ENCODE assay signal across 11 cellular contexts in genomic region chr4:113675731-113676707, GRCh38.
A peak's percentile ranks its signal among the peaks of the same experiment; 100 is the strongest.
DNase-seq lines count a peak whose midpoint lies in the region; ATAC-seq and TF ChIP-seq lines count a peak whose summit lies in the region.
"Had no signal": no experiment of that assay in that cellular context is flagged by ENCODE, and none has a peak within 500 bp of the region (broad histone marks: within the 10 kb centered on the region; RNA-seq: fewer than 3 reads in every experiment).

No MANE protein-coding gene starts in this region.

- no peak overlapping the region for H2AK5ac ChIP-seq in neuronal stem cell (ENCODE audit: low read depth, low read length)

- H2BK15ac ChIP-seq in neuronal stem cell (ENCODE audit: low read length), result no peak overlapping the region

- no peak for ATAC-seq in activated CD4-positive, alpha-beta T cell treated with anti-CD3 and anti-CD28 coated beads for 36 hours
- ATAC-seq in stimulated activated memory B cell treated with anti-CD40 and anti-IgM and Interleukin-4, amounts not matched to agents 10 μg/mL and 1 μg/mL and 100 μg/mL, for 72 hours, result no peak
- ATAC-seq in HG02970 (IDR thresholded peaks at IDR 0.05; ENCODE audit: low FRiP score, unreplicated experiment) (no peak), HG02884 (IDR thresholded peaks at IDR 0.05; ENCODE audit: unreplicated experiment) (no peak)

- H2BK12ac ChIP-seq in neuronal stem cell (ENCODE audit: low read length), result no peak overlapping the region

- no CpG with 5 or more reads among the region's 2 CpGs for WGBS in neuronal stem cell (ENCODE audit: extremely low coverage in 2 of 2, insufficient read length in 2 of 2, insufficient replicate concordance in 1 of 2), 2 donors

- H4K20me1 ChIP-seq in fibroblast of lung (ENCODE audit: control insufficient read depth, extremely low read depth, insufficient read depth, low read length), result no peaks in the 10 kb centered on the region

- no peak overlapping the region for H4K91ac ChIP-seq in neuronal stem cell (ENCODE audit: low read depth, low read length, poor library complexity)

- no peak for TF ChIP-seq CTCF in fibroblast of lung (conservative IDR thresholded peaks at IDR 0.05 in 1 of 2, IDR thresholded peaks at IDR 0.05 in 1 of 2; ENCODE audit: low read depth in 1 of 2, low read length in 2 of 2)

- peaks cover 4% of the 10 kb centered on the region for H3K9me3 Mint-ChIP-seq in activated CD4-positive, alpha-beta T cell treated with anti-CD3 and anti-CD28 coated beads for 36 hours (ENCODE audit: low read depth)
- no peaks in the 10 kb centered on the region for H3K9me3 Mint-ChIP-seq in stimulated activated memory B cell treated with anti-CD40 and anti-IgM and Interleukin-4, amounts not matched to agents 10 μg/mL and 1 μg/mL and 100 μg/mL, for 72 hours

- no peak overlapping the region for H3K4ac ChIP-seq in neuronal stem cell (ENCODE audit: low read length)

- peaks cover 57% of the 10 kb centered on the region for H3K36me3 Mint-ChIP-seq in activated CD4-positive, alpha-beta T cell treated with anti-CD3 and anti-CD28 coated beads for 36 hours (ENCODE audit: low read depth)
- peaks cover 33% of the 10 kb centered on the region for H3K36me3 Mint-ChIP-seq in stimulated activated memory B cell treated with anti-CD40 and anti-IgM and Interleukin-4, amounts not matched to agents 10 μg/mL and 1 μg/mL and 100 μg/mL, for 72 hours

- H2BK120ac ChIP-seq in neuronal stem cell (ENCODE audit: low read depth, low read length), result no peak overlapping the region

- H3K36me3 ChIP-seq in fibroblast of lung (ENCODE audit: control insufficient read depth, insufficient read depth, low read length) (no peaks in the 10 kb centered on the region), neuronal stem cell (replicated peaks in 1 of 2; ENCODE audit: control insufficient read depth in 2 of 2, insufficient read depth in 2 of 2, low read length in 2 of 2) (no peaks in the 10 kb centered on the region)

- CTCF ChIA-PET in activated CD4-positive, alpha-beta T cell treated with anti-CD3 and anti-CD28 coated beads for 36 hours (lab: Charles Lee), result interaction anchor here (0.7 to 0.8 kb wide), 2 partner anchors 11 to 90 kb away, joined by 3 to 4 read pairs; no protein-coding TSS in a partner anchor

- H3K9ac ChIP-seq in fibroblast of lung (ENCODE audit: insufficient read depth, low read length) (no peak overlapping the region), neuronal stem cell (ENCODE audit: low read depth, low read length, poor library complexity) (no peak overlapping the region)

- no peak overlapping the region for H3K18ac ChIP-seq in neuronal stem cell (ENCODE audit: low read length)

- DNase-seq in activated CD4-positive, alpha-beta T cell treated with anti-CD3 and anti-CD28 coated beads for 36 hours, result no peak
- DNase-seq in activated CD4-positive, alpha-beta T cell treated with anti-CD3 and anti-CD28 coated beads for 48 hours, result no peak
- DNase-seq in NCI-H345 treated with DMSO at 0.1 percent for 48 hours (lab: John Stamatoyannopoulos, UW; ENCODE audit: unreplicated experiment) (peak; percentile 5), fibroblast of lung (ENCODE audit: low read depth in 2 of 2) (peak; percentile 19 to 61), neuronal stem cell (ENCODE audit: low spot score) (no peak)
- DNase-seq: activated CD4-positive, alpha-beta T cell treated with anti-CD3 and anti-CD28 coated beads, Interleukin-2, amount 10 ng/mL, durations not matched to agents 7 days and 5 days; activated gamma-delta T cell; kidney had no signal

- H3K9me3 ChIP-seq in fibroblast of lung (ENCODE audit: control insufficient read depth, insufficient read depth, low read depth, low read length), result no peaks in the 10 kb centered on the region
- H3K9me3 ChIP-seq in neuronal stem cell (replicated peaks in 1 of 2; ENCODE audit: control insufficient read depth in 2 of 2, insufficient read depth in 1 of 2, low read depth in 1 of 2, low read length in 2 of 2), result peaks cover 0 to 2% of the 10 kb centered on the region in 2 donors

- no peak overlapping the region for H4K8ac ChIP-seq in neuronal stem cell (ENCODE audit: low read depth, low read length)

- H3K79me1 ChIP-seq in neuronal stem cell (ENCODE audit: low read depth, low read length), result no peaks in the 10 kb centered on the region

- intact Hi-C loops in activated CD4-positive, alpha-beta T cell treated with anti-CD3 and anti-CD28 coated beads for 36 hours (cut with DNase I, micrococcal nuclease), result no loop called here

- H3K27me3 Mint-ChIP-seq in activated CD4-positive, alpha-beta T cell treated with anti-CD3 and anti-CD28 coated beads for 36 hours, result no peaks in the 10 kb centered on the region
- H3K27me3 Mint-ChIP-seq in stimulated activated memory B cell treated with anti-CD40 and anti-IgM and Interleukin-4, amounts not matched to agents 10 μg/mL and 1 μg/mL and 100 μg/mL, for 72 hours, result no peaks in the 10 kb centered on the region
- H3K27me3 Mint-ChIP-seq: activated CD4-positive, alpha-beta T cell treated with anti-CD3 and anti-CD28 coated beads, Interleukin-2, amount 10 ng/mL, durations not matched to agents 7 days and 5 days had no signal

- H3K14ac ChIP-seq in neuronal stem cell (ENCODE audit: low read length), result no peak overlapping the region

- H3K4me1 Mint-ChIP-seq in activated CD4-positive, alpha-beta T cell treated with anti-CD3 and anti-CD28 coated beads for 36 hours, result peaks cover 75% of the 10 kb centered on the region
- peaks cover 45% of the 10 kb centered on the region for H3K4me1 Mint-ChIP-seq in stimulated activated memory B cell treated with anti-CD40 and anti-IgM and Interleukin-4, amounts not matched to agents 10 μg/mL and 1 μg/mL and 100 μg/mL, for 72 hours

- peaks cover 46% of the 10 kb centered on the region for H3K79me2 ChIP-seq in fibroblast of lung (ENCODE audit: control insufficient read depth, insufficient read depth, low read length)

- H3K4me3 ChIP-seq in fibroblast of lung (replicated peaks in 1 of 4; ENCODE audit: control extremely low read depth in 1 of 4, insufficient read depth in 1 of 4, low read depth in 3 of 4, low read length in 4 of 4) (no peak overlapping the region), neuronal stem cell (ENCODE audit: low read length in 2 of 2) (no peak overlapping the region)

- no peak overlapping the region for H3K27ac ChIP-seq in fibroblast of lung (ENCODE audit: insufficient read depth, low read length)
- H3K27ac ChIP-seq in neuronal stem cell (replicated peaks; ENCODE audit: low read length), result no peak overlapping the region

- H3K27ac Mint-ChIP-seq in activated CD4-positive, alpha-beta T cell treated with anti-CD3 and anti-CD28 coated beads for 36 hours, result peak overlapping the region; percentile 21
- H3K27ac Mint-ChIP-seq in stimulated activated memory B cell treated with anti-CD40 and anti-IgM and Interleukin-4, amounts not matched to agents 10 μg/mL and 1 μg/mL and 100 μg/mL, for 72 hours, result peak overlapping the region; percentile 80

- H3K4me1 ChIP-seq in fibroblast of lung (ENCODE audit: control insufficient read depth, extremely low read depth, insufficient read depth, low read length) (no peaks in the 10 kb centered on the region), neuronal stem cell (ENCODE audit: control insufficient read depth in 2 of 2, insufficient read depth in 1 of 2, low read depth in 1 of 2, low read length in 2 of 2) (peaks cover 0 to 9% of the 10 kb centered on the region in 2 donors)

- H2AFZ ChIP-seq in fibroblast of lung (ENCODE audit: low read length) (no peak overlapping the region), neuronal stem cell (ENCODE audit: low read length) (no peak overlapping the region)

- no peak overlapping the region for H3K23ac ChIP-seq in neuronal stem cell (ENCODE audit: low read depth, low read length, poor library complexity)

- POLR2A ChIA-PET in activated CD4-positive, alpha-beta T cell treated with anti-CD3 and anti-CD28 coated beads for 36 hours (lab: Charles Lee), result interaction anchor here (0.7 kb wide), 1 partner anchor 9 kb away, joined by 7 read pairs; no protein-coding TSS in a partner anchor

- no peak overlapping the region for H2BK5ac ChIP-seq in neuronal stem cell (ENCODE audit: low read length)

- no peak overlapping the region for H3K4me3 Mint-ChIP-seq in activated CD4-positive, alpha-beta T cell treated with anti-CD3 and anti-CD28 coated beads for 36 hours
- no peak overlapping the region for H3K4me3 Mint-ChIP-seq in stimulated activated memory B cell treated with anti-CD40 and anti-IgM and Interleukin-4, amounts not matched to agents 10 μg/mL and 1 μg/mL and 100 μg/mL, for 72 hours
- H3K4me3 Mint-ChIP-seq: activated CD4-positive, alpha-beta T cell treated with anti-CD3 and anti-CD28 coated beads, Interleukin-2, amount 10 ng/mL, durations not matched to agents 7 days and 5 days had no signal

- no peaks in the 10 kb centered on the region for H3K27me3 ChIP-seq in fibroblast of lung (ENCODE audit: control insufficient read depth, insufficient read depth, low read length)
- no peaks in the 10 kb centered on the region for H3K27me3 ChIP-seq in neuronal stem cell (ENCODE audit: control insufficient read depth in 3 of 3, insufficient read depth in 3 of 3, low read depth in 1 of 3, low read length in 3 of 3)

- H3K4me2 ChIP-seq in fibroblast of lung (ENCODE audit: extremely low read depth, insufficient read depth, low read length) (no peak overlapping the region), neuronal stem cell (ENCODE audit: insufficient read depth, low read length, poor library complexity, severe bottlenecking) (no peak overlapping the region)

Comparison
In these comparisons a context has a peak if more than half of its experiments do, and no peak if none do; other contexts are left out.
1. DNase-seq: peak in NCI-H345 treated with DMSO at 0.1 percent for 48 hours (single experiment) and fibroblast of lung (2 of 2); none in activated CD4-positive, alpha-beta T cell treated with anti-CD3 and anti-CD28 coated beads for 36 hours (single experiment), activated CD4-positive, alpha-beta T cell treated with anti-CD3 and anti-CD28 coated beads for 48 hours (single experiment) and neuronal stem cell (single experiment).